ENCODE assay signal across 8 cellular contexts in the genomic region with DNA sequence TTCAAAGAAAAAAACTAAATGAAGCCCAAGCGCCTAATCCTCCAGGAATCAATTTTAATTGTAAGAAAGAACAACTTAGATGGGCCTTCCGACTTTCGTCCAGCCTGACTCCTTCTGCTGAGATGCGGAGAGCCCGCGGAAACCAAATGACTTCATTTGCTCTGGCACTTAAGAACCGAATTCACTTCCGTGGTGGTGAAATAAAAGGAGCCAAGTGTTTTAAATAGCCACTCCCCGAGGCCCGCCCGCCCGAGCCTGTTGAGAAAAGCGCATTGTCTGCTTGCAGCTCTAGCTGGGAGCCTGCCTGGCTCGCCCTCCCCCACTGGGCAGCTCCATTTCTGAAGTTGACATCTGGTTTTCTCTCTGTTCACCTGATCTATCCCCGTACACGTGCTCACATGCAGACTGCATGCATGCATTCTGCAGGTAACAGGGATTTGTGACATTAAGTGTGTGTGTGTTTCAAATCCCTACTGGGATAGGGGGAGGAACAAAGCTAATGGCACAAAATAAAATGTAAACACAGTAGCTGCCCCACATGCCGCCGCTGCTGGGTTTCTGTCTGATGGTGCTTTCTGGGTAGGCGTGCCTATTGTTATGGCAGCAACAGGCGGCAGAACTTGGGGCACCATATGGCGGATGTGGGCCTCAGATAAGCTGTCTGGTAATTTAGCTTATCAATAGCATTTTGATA. TPM values are rescaled to one million over a fixed set of nuclear protein-coding genes. Genes with fewer than 3 reads are reported as not detected.
DNase-seq lines count a peak whose midpoint lies in the region; ATAC-seq and TF ChIP-seq lines count a peak whose summit lies in the region.

No MANE protein-coding gene starts in this region.

- DNase-seq in T-helper 2 cell (peak in 3 of 5 experiments; percentile 7 to 59 (median 15)), NCI-H345 treated with DMSO at 0.1 percent for 48 hours (lab: John Stamatoyannopoulos, UW; ENCODE audit: unreplicated experiment) (peak; percentile 83), body of pancreas (peak; percentile 90 to 94 (median 92)), hippocampal formation (lab: John Stamatoyannopoulos, UW) (peak; percentile 81 to 87), retinal pigment epithelial cell (ENCODE audit: low read depth) (no peak)
- no peak for DNase-seq in T-helper 2 cell treated with Interferon-gamma antibody and Interleukin-4, amounts not matched to agents 5 μg/mL and 100 μg/mL, for 36 hours (ENCODE audit: low spot score)

- no peak overlapping the region for H3K27ac Mint-ChIP-seq in T-helper 2 cell treated with Interferon-gamma antibody and Interleukin-4, amounts not matched to agents 5 μg/mL and 100 μg/mL, for 36 hours

- no peaks in the 10 kb centered on the region for H3K9me3 ChIP-seq in body of pancreas

- H3K27me3 Mint-ChIP-seq in T-helper 2 cell treated with Interferon-gamma antibody and Interleukin-4, amounts not matched to agents 5 μg/mL and 100 μg/mL, for 36 hours (ENCODE audit: low read depth) = peaks cover 88% of the 10 kb centered on the region

- ATAC-seq in body of pancreas (peak; percentile 97), HG03432 (IDR thresholded peaks at IDR 0.05; ENCODE audit: unreplicated experiment) (no peak), HG03108 (IDR thresholded peaks at IDR 0.05; ENCODE audit: unreplicated experiment) (no peak)

- peak; percentile 29 to 77 (median 75) for TF ChIP-seq POLR2A in body of pancreas (IDR thresholded peaks at IDR 0.05)

- intact Hi-C loops in body of pancreas (cut with DNase I) = no loop called here

- H3K4me3 Mint-ChIP-seq in T-helper 2 cell treated with Interferon-gamma antibody and Interleukin-4, amounts not matched to agents 5 μg/mL and 100 μg/mL, for 36 hours = no peak overlapping the region

- no peaks in the 10 kb centered on the region for H3K27me3 ChIP-seq in body of pancreas

- peaks cover 65% of the 10 kb centered on the region for H3K4me1 ChIP-seq in body of pancreas

- no peaks in the 10 kb centered on the region for H3K36me3 Mint-ChIP-seq in T-helper 2 cell treated with Interferon-gamma antibody and Interleukin-4, amounts not matched to agents 5 μg/mL and 100 μg/mL, for 36 hours (ENCODE audit: low read depth)

- H3K4me3 ChIP-seq in body of pancreas (no peak overlapping the region), retinal pigment epithelial cell (ENCODE audit: low read length) (peak overlapping the region; percentile 1)

- no peaks in the 10 kb centered on the region for H3K9me3 Mint-ChIP-seq in T-helper 2 cell treated with Interferon-gamma antibody and Interleukin-4, amounts not matched to agents 5 μg/mL and 100 μg/mL, for 36 hours

- no peaks in the 10 kb centered on the region for H3K36me3 ChIP-seq in body of pancreas (replicated peaks in 1 of 2; ENCODE audit: insufficient read depth in 1 of 2, low read depth in 2 of 2)

- peak overlapping the region; percentile 69 to 83 (median 76) for H3K27ac ChIP-seq in body of pancreas

- 3 to 10% methylated on average over 21 of the region's 21 CpGs for WGBS in body of pancreas, 2 donors

- H3K4me1 Mint-ChIP-seq in T-helper 2 cell treated with Interferon-gamma antibody and Interleukin-4, amounts not matched to agents 5 μg/mL and 100 μg/mL, for 36 hours (ENCODE audit: low read depth) = peaks cover 9% of the 10 kb centered on the region

- TF ChIP-seq CTCF in body of pancreas (IDR thresholded peaks at IDR 0.05) (no peak), retinal pigment epithelial cell (conservative IDR thresholded peaks at IDR 0.05; ENCODE audit: low read depth, low read length) (no peak)

RNA-seq across cellular contexts. Expression of gene TEAD1, which starts 6.2 kb away (rescaled TPM):
- total RNA-seq in body of pancreas = 10 to 100 TPM; 36.9 to 55.0 TPM

Comparison
In these comparisons a context has a peak if more than half of its experiments do, and no peak if none do; other contexts are left out.
1. DNase-seq: peak in T-helper 2 cell (3 of 5), NCI-H345 treated with DMSO at 0.1 percent for 48 hours (single experiment), body of pancreas (4 of 4) and hippocampal formation (2 of 2); none in T-helper 2 cell treated with Interferon-gamma antibody and Interleukin-4, amounts not matched to agents 5 μg/mL and 100 μg/mL, for 36 hours (single experiment) and retinal pigment epithelial cell (single experiment).